In the genomic region with DNA sequence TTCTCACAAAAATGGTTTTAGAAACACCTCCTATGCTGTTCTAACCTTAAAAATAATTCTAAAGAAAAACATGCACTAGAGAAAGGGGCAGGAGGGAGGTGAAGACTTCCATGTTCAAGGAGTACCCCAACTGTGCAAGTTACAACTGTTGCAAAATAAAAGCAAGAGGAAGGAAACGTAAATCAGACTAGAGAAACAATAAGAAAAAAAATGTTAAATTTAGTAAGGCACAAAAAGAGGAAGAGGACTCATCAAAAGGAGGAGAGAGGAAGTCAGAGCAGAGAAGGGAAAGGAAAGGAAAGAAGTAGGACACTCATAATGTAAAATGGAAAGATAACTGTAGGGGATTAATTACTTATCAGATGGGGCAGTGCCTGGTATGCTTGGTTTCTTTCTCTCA, we compare ENCODE assay signal across 21 cellular contexts.
DNase-seq lines count a peak whose midpoint lies in the region; ATAC-seq and TF ChIP-seq lines count a peak whose summit lies in the region.
"Had no signal": no experiment of that assay in that cellular context is flagged by ENCODE, and none has a peak within 500 bp of the region (broad histone marks: within the 10 kb centered on the region; RNA-seq: fewer than 3 reads in every experiment).

No MANE protein-coding gene starts in this region.

- H3F3A ChIP-seq in Loucy (ENCODE audit: low read depth) = no peaks in the 10 kb centered on the region

- no peaks in the 10 kb centered on the region for H3K79me2 ChIP-seq in Loucy (ENCODE audit: insufficient read depth, low read length)

- peak overlapping the region; percentile 1 for H3K4me3 ChIP-seq in Loucy (ENCODE audit: low read length, poor library complexity, severe bottlenecking)
- H3K4me3 ChIP-seq: body of pancreas, left lung, prostate gland, SK-N-MC, skin epidermis, tibial nerve had no signal

- no peaks in the 10 kb centered on the region for H3K9me3 ChIP-seq in Loucy (ENCODE audit: insufficient read depth, low read depth, low read length)
- H3K9me3 ChIP-seq: body of pancreas, left lung, prostate gland, tibial nerve had no signal

- peak overlapping the region; percentile 54; the same call in 1 of the 2 replicates for H2AFZ ChIP-seq in Loucy (ENCODE audit: low read length)

- peak; percentile 48 for DNase-seq in CD1c-positive myeloid dendritic cell (ENCODE audit: extremely low spot score)
- peak; percentile 65 for DNase-seq in SKM-1 (lab: John Stamatoyannopoulos, UW; ENCODE audit: unreplicated experiment)
- peak; percentile 23 for DNase-seq in globus pallidus (ENCODE audit: low spot score)
- no peak for DNase-seq in AG08395 (ENCODE audit: low spot score)
- no peak for DNase-seq in germinal center (ENCODE audit: low spot score)
- DNase-seq: activated naive CD8-positive, alpha-beta T cell treated with anti-CD3 and anti-CD28 coated beads, Interleukin-2, amount 10 ng/mL, durations not matched to agents 7 days and 5 days; body of pancreas; endodermal cell; left lung; NCI-H1694; NCI-H748 treated with DMSO at 0.1 percent for 48 hours; stimulated activated CD4-positive, alpha-beta T cell treated with anti-CD3 and anti-CD28 coated beads, Interleukin-2, amount 100 ng/mL, for 48 hours; stimulated activated naive CD4-positive, alpha-beta T cell treated with Interleukin-2 at 50 U/mL for 16 hours had no signal

- H3K4me2 ChIP-seq in Loucy (ENCODE audit: low read depth, low read length, poor library complexity, severe bottlenecking) = peak overlapping the region; percentile 33

- H3K9ac ChIP-seq in Loucy (ENCODE audit: low read depth, low read length, poor library complexity, severe bottlenecking) = no peak overlapping the region

- no peak for TF ChIP-seq CTCF in Loucy (conservative IDR thresholded peaks at IDR 0.05; ENCODE audit: low read length)

- H3K27me3 ChIP-seq in Loucy (ENCODE audit: insufficient read depth, low read length, poor library complexity, severe bottlenecking) = no peaks in the 10 kb centered on the region
- H3K27me3 ChIP-seq: body of pancreas, left lung, tibial nerve had no signal

- no peaks in the 10 kb centered on the region for H3K9me2 ChIP-seq in Loucy (replicated peaks; ENCODE audit: low read depth, low read length)

- H3K4me1 ChIP-seq in Loucy (ENCODE audit: insufficient read depth, low read length, poor library complexity, severe bottlenecking) = peaks cover 9% of the 10 kb centered on the region
- H3K4me1 ChIP-seq: prostate gland had no signal

- no peak for ATAC-seq in HG03025 (IDR thresholded peaks at IDR 0.05; ENCODE audit: low FRiP score, unreplicated experiment)
- ATAC-seq: body of pancreas, HCT116, left lung, Panc1 had no signal

- H4K20me1 ChIP-seq in Loucy (ENCODE audit: insufficient read depth, low read length, poor library complexity, severe bottlenecking) = no peaks in the 10 kb centered on the region

- no peaks in the 10 kb centered on the region for H3K36me3 ChIP-seq in Loucy (ENCODE audit: insufficient read depth, low read length)
- H3K36me3 ChIP-seq: left lung, prostate gland had no signal

Comparison
In these comparisons a context has a peak if more than half of its experiments do, and no peak if none do; other contexts are left out.
1. DNase-seq: peak in CD1c-positive myeloid dendritic cell (single experiment), SKM-1 (single experiment) and globus pallidus (single experiment); none in AG08395 (single experiment) and germinal center (single experiment).